Comparison of ENCODE assay signal across 9 cellular contexts in genomic region chr10:132163278-132163765, GRCh38. TPM values are rescaled to one million over a fixed set of nuclear protein-coding genes. Genes with fewer than 3 reads are reported as not detected.
DNase-seq lines count a peak whose midpoint lies in the region; ATAC-seq and TF ChIP-seq lines count a peak whose summit lies in the region.
"Had no signal": no experiment of that assay in that cellular context is flagged by ENCODE, and none has a peak within 500 bp of the region (broad histone marks: within the 10 kb centered on the region; RNA-seq: fewer than 3 reads in every experiment).

No MANE protein-coding gene starts in this region.

- no peak overlapping the region for H3K27ac ChIP-seq in lower lobe of right lung
- H3K27ac ChIP-seq: SJSA1 had no signal

- H3K4me3 ChIP-seq in lower lobe of right lung, result no peak overlapping the region
- H3K4me3 ChIP-seq: SJSA1 had no signal

- H3K36me3 ChIP-seq in lower lobe of right lung, result no peaks in the 10 kb centered on the region
- H3K36me3 ChIP-seq: SJSA1 had no signal

- H3K9me3 ChIP-seq in lower lobe of right lung, result no peaks in the 10 kb centered on the region
- H3K9me3 ChIP-seq: SJSA1 had no signal

- H3K27me3 ChIP-seq in lower lobe of right lung (ENCODE audit: low read depth), result peaks cover 18% of the 10 kb centered on the region
- H3K27me3 ChIP-seq: SJSA1 had no signal

- intact Hi-C loops in lower lobe of right lung (cut with DNase I), result no loop called here

- no peaks in the 10 kb centered on the region for H3K4me1 ChIP-seq in lower lobe of right lung
- H3K4me1 ChIP-seq: SJSA1 had no signal

- peak; percentile 77 for ATAC-seq in GM21529 (IDR thresholded peaks at IDR 0.05; ENCODE audit: unreplicated experiment)
- peak in 1 of 2 donors; percentile 47 for ATAC-seq in lower lobe of right lung
- ATAC-seq in HG03039 (IDR thresholded peaks at IDR 0.05; ENCODE audit: unreplicated experiment), result no peak
- no peak for ATAC-seq in GM18870 (IDR thresholded peaks at IDR 0.05; ENCODE audit: unreplicated experiment)

- TF ChIP-seq CTCF in lower lobe of right lung (IDR thresholded peaks at IDR 0.05), result no peak

- DNase-seq in DMS53 (lab: John Stamatoyannopoulos, UW), result peak; percentile 92
- peak; percentile 68 for DNase-seq in NCI-H1105 (lab: John Stamatoyannopoulos, UW)
- peak; percentile 45 for DNase-seq in activated T-cell treated with anti-CD3 and anti-CD28 coated beads, Interleukin-2, amount 50 U/mL, for 1 hour
- peak; percentile 50 for DNase-seq in lower lobe of right lung
- no peak for DNase-seq in cerebellar nuclear complex (lab: John Stamatoyannopoulos, UW)

RNA-seq across cellular contexts. Expression of gene DPYSL4, which starts 23.4 kb away (rescaled TPM):
- total RNA-seq in lower lobe of right lung, result 2.1 TPM

Comparison
In these comparisons a context has a peak if more than half of its experiments do, and no peak if none do; other contexts are left out.
1. DNase-seq: peak in DMS53 (single experiment), NCI-H1105 (single experiment), activated T-cell treated with anti-CD3 and anti-CD28 coated beads, Interleukin-2, amount 50 U/mL, for 1 hour (single experiment) and lower lobe of right lung (single experiment); none in cerebellar nuclear complex (0 of 2).